ENCODE assay signal across 1 cellular context in the genomic region with DNA sequence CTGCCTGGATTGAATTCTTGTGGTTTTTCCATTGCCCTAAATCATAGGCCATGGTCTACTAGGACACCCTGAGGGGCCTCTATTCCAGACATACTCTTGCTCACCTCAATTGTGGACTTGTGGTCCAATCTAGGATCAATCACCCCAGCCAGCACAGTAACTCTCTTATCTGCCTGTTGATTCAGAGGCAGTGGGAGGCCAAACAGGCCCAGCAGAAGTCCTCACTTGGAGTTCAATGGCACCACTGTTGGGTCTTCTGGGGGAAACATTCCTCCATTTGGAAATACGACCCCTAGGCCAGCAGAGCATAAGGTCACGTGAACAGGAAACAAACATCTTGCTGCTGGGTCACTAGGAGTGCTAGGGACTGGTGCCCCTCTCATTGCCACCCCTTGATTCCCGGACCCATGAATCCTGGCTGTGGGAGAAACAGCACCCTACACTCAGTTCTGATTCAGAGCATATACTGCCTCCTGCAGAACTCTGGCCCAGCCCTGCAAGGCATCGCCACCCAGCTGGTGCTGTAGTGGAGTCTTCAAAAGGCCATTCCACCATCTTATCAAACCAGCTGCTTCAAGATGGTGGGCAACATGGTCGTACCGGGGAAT.
TF ChIP-seq lines count a peak whose summit lies in the region.

No MANE protein-coding gene starts in this region.

TF ChIP-seq in HepG2, 621 proteins besides CTCF, POLR2A, EP300 and RAD21 (continued from another document and continues in another):
- TF ChIP-seq ZNF644 (CRISPR knock-in tag; IDR thresholded peaks at IDR 0.05; ENCODE audit: low read depth) (peak; percentile 79; the same call in 1 of the 2 replicates), MEIS1 (CRISPR knock-in tag; IDR thresholded peaks at IDR 0.05; ENCODE audit: borderline replicate concordance) (no peak), IRX3 (CRISPR knock-in tag; IDR thresholded peaks at IDR 0.05; ENCODE audit: borderline replicate concordance, low read depth) (no peak), PRPF4 (IDR thresholded peaks at IDR 0.05; ENCODE audit: low read depth, low read length, poor library complexity, severe bottlenecking) (no peak), SNAPC2 (CRISPR knock-in tag; IDR thresholded peaks at IDR 0.05) (no peak), SRY (CRISPR knock-in tag; IDR thresholded peaks at IDR 0.05) (no peak), SP4 (CRISPR knock-in tag; IDR thresholded peaks at IDR 0.05) (no peak), ARID2 (CRISPR knock-in tag; IDR thresholded peaks at IDR 0.05; ENCODE audit: borderline replicate concordance) (no peak), ZNF572 (CRISPR knock-in tag; IDR thresholded peaks at IDR 0.05) (no peak), ZNF879 (CRISPR knock-in tag; IDR thresholded peaks at IDR 0.05) (no peak), RFXANK (CRISPR knock-in tag; IDR thresholded peaks at IDR 0.05) (no peak), HOXA3 (CRISPR knock-in tag; IDR thresholded peaks at IDR 0.05) (no peak; the same call in 1 of the 2 replicates), FLYWCH1 (CRISPR knock-in tag; IDR thresholded peaks at IDR 0.05) (no peak), ZFP41 (CRISPR knock-in tag; IDR thresholded peaks at IDR 0.05; ENCODE audit: borderline replicate concordance) (no peak), HNRNPK (IDR thresholded peaks at IDR 0.05; ENCODE audit: low read depth, low read length, poor library complexity, severe bottlenecking) (no peak), ZNF234 (CRISPR knock-in tag; conservative IDR thresholded peaks at IDR 0.05) (no peak), TBX2 (CRISPR knock-in tag; IDR thresholded peaks at IDR 0.05; ENCODE audit: borderline replicate concordance) (peak; percentile 43; the same call in 1 of the 2 replicates), HOXA7 (CRISPR knock-in tag; IDR thresholded peaks at IDR 0.05) (no peak), ZSCAN29 (CRISPR knock-in tag; conservative IDR thresholded peaks at IDR 0.05) (no peak), SKI (IDR thresholded peaks at IDR 0.05; ENCODE audit: partially characterized antibody) (peak; percentile 70), ZNF850 (CRISPR knock-in tag; conservative IDR thresholded peaks at IDR 0.05) (no peak), SP1 (IDR thresholded peaks at IDR 0.05) (no peak), SP1 (CRISPR knock-in tag; IDR thresholded peaks at IDR 0.05) (no peak), BRD4 (CRISPR knock-in tag; IDR thresholded peaks at IDR 0.05) (no peak), ZNF235 (CRISPR knock-in tag; IDR thresholded peaks at IDR 0.05; ENCODE audit: borderline replicate concordance) (no peak), ZNF788 (CRISPR knock-in tag; IDR thresholded peaks at IDR 0.05; ENCODE audit: borderline replicate concordance) (0 out of 2 replicates have a peak, but pooled peaks have one; percentile 48), ZNF253 (CRISPR knock-in tag; IDR thresholded peaks at IDR 0.05; ENCODE audit: borderline replicate concordance) (no peak), FOXC1 (CRISPR knock-in tag; IDR thresholded peaks at IDR 0.05; ENCODE audit: borderline replicate concordance) (no peak), ZNF205 (CRISPR knock-in tag; IDR thresholded peaks at IDR 0.05) (no peak), ZZZ3 (CRISPR knock-in tag; IDR thresholded peaks at IDR 0.05; ENCODE audit: borderline replicate concordance) (no peak), PCBP2 (optimal IDR thresholded peaks at IDR 0.05; ENCODE audit: low read depth, low read length, poor library complexity, severe bottlenecking) (no peak), SOX13 (IDR thresholded peaks at IDR 0.05) (no peak), SOX13 (CRISPR knock-in tag; conservative IDR thresholded peaks at IDR 0.05 in 1 of 2, IDR thresholded peaks at IDR 0.05 in 1 of 2) (peak in 1 of 2 experiments; percentile 25; a peak in 1 of 4 replicates), HNRNPUL1 (IDR thresholded peaks at IDR 0.05; ENCODE audit: low read depth, low read length) (no peak), ZNF747 (CRISPR knock-in tag; IDR thresholded peaks at IDR 0.05; ENCODE audit: borderline replicate concordance) (0 out of 2 replicates have a peak, but pooled peaks have one; percentile 29), ZFX (CRISPR knock-in tag; IDR thresholded peaks at IDR 0.05; ENCODE audit: low read depth) (peak; percentile 53; the same call in 1 of the 2 replicates), NCOA2 (CRISPR knock-in tag; IDR thresholded peaks at IDR 0.05) (0 out of 2 replicates have a peak, but pooled peaks have one; percentile 42), ZNF367 (CRISPR knock-in tag; IDR thresholded peaks at IDR 0.05; ENCODE audit: borderline replicate concordance) (no peak), ZNF790 (CRISPR knock-in tag; IDR thresholded peaks at IDR 0.05; ENCODE audit: borderline replicate concordance) (no peak), GATAD2A (CRISPR knock-in tag; IDR thresholded peaks at IDR 0.05) (peak; percentile 40; the same call in 1 of the 2 replicates), SIN3B (IDR thresholded peaks at IDR 0.05; ENCODE audit: low read length) (no peak), SAFB2 (CRISPR knock-in tag; IDR thresholded peaks at IDR 0.05; ENCODE audit: borderline replicate concordance, low read depth) (no peak), ZNF558 (CRISPR knock-in tag; IDR thresholded peaks at IDR 0.05; ENCODE audit: borderline replicate concordance) (no peak), TEAD2 (CRISPR knock-in tag; IDR thresholded peaks at IDR 0.05) (no peak), HNRNPL (IDR thresholded peaks at IDR 0.05; ENCODE audit: low read depth, low read length) (no peak), FOXO1 (CRISPR knock-in tag; IDR thresholded peaks at IDR 0.05) (peak; percentile 32; the same call in 1 of the 2 replicates), TBX3 (IDR thresholded peaks at IDR 0.05; ENCODE audit: borderline replicate concordance) (peak; percentile 43; the same call in 1 of the 2 replicates), ZNF451 (CRISPR knock-in tag; IDR thresholded peaks at IDR 0.05) (no peak), SMC3 (IDR thresholded peaks at IDR 0.05; ENCODE audit: low read length) (no peak), ZNF614 (CRISPR knock-in tag; IDR thresholded peaks at IDR 0.05; ENCODE audit: borderline replicate concordance) (no peak), ZNF782 (CRISPR knock-in tag; IDR thresholded peaks at IDR 0.05; ENCODE audit: borderline replicate concordance) (no peak), ISX (CRISPR knock-in tag; conservative IDR thresholded peaks at IDR 0.05) (no peak), TBL1XR1 (IDR thresholded peaks at IDR 0.05; ENCODE audit: borderline replicate concordance, low read length, partially characterized antibody) (peak; percentile 15), ZBTB7B (CRISPR knock-in tag; IDR thresholded peaks at IDR 0.05) (peak; percentile 59; the same call in 1 of the 2 replicates), DMAP1 (CRISPR knock-in tag; IDR thresholded peaks at IDR 0.05) (no peak)
- TF ChIP-seq, protein P1, sequence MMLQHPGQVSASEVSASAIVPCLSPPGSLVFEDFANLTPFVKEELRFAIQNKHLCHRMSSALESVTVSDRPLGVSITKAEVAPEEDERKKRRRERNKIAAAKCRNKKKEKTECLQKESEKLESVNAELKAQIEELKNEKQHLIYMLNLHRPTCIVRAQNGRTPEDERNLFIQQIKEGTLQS (CRISPR knock-in tag; IDR thresholded peaks at IDR 0.05) = no peak
- TF ChIP-seq, protein P2, sequence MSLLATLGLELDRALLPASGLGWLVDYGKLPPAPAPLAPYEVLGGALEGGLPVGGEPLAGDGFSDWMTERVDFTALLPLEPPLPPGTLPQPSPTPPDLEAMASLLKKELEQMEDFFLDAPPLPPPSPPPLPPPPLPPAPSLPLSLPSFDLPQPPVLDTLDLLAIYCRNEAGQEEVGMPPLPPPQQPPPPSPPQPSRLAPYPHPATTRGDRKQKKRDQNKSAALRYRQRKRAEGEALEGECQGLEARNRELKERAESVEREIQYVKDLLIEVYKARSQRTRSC (CRISPR knock-in tag; IDR thresholded peaks at IDR 0.05; ENCODE audit: low read depth) = no peak
- TF ChIP-seq, protein P3, sequence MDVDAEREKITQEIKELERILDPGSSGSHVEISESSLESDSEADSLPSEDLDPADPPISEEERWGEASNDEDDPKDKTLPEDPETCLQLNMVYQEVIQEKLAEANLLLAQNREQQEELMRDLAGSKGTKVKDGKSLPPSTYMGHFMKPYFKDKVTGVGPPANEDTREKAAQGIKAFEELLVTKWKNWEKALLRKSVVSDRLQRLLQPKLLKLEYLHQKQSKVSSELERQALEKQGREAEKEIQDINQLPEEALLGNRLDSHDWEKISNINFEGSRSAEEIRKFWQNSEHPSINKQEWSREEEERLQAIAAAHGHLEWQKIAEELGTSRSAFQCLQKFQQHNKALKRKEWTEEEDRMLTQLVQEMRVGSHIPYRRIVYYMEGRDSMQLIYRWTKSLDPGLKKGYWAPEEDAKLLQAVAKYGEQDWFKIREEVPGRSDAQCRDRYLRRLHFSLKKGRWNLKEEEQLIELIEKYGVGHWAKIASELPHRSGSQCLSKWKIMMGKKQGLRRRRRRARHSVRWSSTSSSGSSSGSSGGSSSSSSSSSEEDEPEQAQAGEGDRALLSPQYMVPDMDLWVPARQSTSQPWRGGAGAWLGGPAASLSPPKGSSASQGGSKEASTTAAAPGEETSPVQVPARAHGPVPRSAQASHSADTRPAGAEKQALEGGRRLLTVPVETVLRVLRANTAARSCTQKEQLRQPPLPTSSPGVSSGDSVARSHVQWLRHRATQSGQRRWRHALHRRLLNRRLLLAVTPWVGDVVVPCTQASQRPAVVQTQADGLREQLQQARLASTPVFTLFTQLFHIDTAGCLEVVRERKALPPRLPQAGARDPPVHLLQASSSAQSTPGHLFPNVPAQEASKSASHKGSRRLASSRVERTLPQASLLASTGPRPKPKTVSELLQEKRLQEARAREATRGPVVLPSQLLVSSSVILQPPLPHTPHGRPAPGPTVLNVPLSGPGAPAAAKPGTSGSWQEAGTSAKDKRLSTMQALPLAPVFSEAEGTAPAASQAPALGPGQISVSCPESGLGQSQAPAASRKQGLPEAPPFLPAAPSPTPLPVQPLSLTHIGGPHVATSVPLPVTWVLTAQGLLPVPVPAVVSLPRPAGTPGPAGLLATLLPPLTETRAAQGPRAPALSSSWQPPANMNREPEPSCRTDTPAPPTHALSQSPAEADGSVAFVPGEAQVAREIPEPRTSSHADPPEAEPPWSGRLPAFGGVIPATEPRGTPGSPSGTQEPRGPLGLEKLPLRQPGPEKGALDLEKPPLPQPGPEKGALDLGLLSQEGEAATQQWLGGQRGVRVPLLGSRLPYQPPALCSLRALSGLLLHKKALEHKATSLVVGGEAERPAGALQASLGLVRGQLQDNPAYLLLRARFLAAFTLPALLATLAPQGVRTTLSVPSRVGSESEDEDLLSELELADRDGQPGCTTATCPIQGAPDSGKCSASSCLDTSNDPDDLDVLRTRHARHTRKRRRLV (CRISPR knock-in tag; IDR thresholded peaks at IDR 0.05) = no peak
- TF ChIP-seq, protein P4, sequence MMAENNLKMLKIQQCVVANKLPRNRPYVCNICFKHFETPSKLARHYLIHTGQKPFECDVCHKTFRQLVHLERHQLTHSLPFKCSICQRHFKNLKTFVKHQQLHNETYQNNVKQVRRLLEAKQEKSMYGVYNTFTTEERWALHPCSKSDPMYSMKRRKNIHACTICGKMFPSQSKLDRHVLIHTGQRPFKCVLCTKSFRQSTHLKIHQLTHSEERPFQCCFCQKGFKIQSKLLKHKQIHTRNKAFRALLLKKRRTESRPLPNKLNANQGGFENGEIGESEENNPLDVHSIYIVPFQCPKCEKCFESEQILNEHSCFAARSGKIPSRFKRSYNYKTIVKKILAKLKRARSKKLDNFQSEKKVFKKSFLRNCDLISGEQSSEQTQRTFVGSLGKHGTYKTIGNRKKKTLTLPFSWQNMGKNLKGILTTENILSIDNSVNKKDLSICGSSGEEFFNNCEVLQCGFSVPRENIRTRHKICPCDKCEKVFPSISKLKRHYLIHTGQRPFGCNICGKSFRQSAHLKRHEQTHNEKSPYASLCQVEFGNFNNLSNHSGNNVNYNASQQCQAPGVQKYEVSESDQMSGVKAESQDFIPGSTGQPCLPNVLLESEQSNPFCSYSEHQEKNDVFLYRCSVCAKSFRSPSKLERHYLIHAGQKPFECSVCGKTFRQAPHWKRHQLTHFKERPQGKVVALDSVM (CRISPR knock-in tag; IDR thresholded peaks at IDR 0.05) = no peak
- TF ChIP-seq, protein P5, sequence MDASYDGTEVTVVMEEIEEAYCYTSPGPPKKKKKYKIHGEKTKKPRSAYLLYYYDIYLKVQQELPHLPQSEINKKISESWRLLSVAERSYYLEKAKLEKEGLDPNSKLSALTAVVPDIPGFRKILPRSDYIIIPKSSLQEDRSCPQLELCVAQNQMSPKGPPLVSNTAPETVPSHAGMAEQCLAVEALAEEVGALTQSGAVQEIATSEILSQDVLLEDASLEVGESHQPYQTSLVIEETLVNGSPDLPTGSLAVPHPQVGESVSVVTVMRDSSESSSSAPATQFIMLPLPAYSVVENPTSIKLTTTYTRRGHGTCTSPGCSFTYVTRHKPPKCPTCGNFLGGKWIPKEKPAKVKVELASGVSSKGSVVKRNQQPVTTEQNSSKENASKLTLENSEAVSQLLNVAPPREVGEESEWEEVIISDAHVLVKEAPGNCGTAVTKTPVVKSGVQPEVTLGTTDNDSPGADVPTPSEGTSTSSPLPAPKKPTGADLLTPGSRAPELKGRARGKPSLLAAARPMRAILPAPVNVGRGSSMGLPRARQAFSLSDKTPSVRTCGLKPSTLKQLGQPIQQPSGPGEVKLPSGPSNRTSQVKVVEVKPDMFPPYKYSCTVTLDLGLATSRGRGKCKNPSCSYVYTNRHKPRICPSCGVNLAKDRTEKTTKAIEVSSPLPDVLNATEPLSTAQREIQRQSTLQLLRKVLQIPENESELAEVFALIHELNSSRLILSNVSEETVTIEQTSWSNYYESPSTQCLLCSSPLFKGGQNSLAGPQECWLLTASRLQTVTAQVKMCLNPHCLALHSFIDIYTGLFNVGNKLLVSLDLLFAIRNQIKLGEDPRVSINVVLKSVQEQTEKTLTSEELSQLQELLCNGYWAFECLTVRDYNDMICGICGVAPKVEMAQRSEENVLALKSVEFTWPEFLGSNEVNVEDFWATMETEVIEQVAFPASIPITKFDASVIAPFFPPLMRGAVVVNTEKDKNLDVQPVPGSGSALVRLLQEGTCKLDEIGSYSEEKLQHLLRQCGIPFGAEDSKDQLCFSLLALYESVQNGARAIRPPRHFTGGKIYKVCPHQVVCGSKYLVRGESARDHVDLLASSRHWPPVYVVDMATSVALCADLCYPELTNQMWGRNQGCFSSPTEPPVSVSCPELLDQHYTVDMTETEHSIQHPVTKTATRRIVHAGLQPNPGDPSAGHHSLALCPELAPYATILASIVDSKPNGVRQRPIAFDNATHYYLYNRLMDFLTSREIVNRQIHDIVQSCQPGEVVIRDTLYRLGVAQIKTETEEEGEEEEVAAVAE (CRISPR knock-in tag; IDR thresholded peaks at IDR 0.05; ENCODE audit: borderline replicate concordance) = no peak
- TF ChIP-seq, protein P6, sequence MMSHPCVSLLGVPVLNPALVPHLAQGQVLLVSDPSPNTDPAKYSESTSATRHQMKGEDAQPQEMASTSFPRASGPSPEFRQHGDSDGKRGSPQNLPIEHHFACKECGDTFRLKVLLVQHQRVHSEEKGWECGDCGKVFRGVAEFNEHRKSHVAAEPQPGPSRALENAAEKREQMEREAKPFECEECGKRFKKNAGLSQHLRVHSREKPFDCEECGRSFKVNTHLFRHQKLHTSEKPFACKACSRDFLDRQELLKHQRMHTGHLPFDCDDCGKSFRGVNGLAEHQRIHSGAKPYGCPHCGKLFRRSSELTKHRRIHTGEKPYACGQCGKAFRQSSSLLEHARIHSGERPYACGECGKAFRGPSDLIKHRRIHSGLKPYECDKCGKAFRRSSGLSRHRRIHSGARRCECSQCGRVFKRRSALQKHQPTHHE (CRISPR knock-in tag; IDR thresholded peaks at IDR 0.05; ENCODE audit: borderline replicate concordance) = no peak
- TF ChIP-seq, protein P7, sequence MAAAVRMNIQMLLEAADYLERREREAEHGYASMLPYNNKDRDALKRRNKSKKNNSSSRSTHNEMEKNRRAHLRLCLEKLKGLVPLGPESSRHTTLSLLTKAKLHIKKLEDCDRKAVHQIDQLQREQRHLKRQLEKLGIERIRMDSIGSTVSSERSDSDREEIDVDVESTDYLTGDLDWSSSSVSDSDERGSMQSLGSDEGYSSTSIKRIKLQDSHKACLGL (CRISPR knock-in tag; IDR thresholded peaks at IDR 0.05) = no peak
